In genomic region chr3:171453175-171453868, GRCh38 we compare ENCODE assay signal across 1 cellular context.
TF ChIP-seq lines count a peak whose summit lies in the region.

No MANE protein-coding gene starts in this region.

TF ChIP-seq in HepG2, 621 proteins besides CTCF, POLR2A, EP300 and RAD21 (continued from another document):
- TF ChIP-seq, protein P1, sequence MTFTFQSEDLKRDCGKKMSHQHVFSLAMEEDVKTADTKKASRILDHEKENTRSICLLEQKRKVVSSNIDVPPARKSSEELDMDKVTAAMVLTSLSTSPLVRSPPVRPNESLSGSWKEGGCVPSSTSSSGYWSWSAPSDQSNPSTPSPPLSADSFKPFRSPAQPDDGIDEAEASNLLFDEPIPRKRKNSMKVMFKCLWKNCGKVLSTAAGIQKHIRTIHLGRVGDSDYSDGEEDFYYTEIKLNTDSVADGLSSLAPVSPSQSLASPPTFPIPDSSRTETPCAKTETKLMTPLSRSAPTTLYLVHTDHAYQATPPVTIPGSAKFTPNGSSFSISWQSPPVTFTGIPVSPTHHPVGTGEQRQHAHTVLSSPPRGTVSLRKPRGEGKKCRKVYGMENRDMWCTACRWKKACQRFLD (CRISPR knock-in tag; IDR thresholded peaks at IDR 0.05; ENCODE audit: borderline replicate concordance): no peak
- TF ChIP-seq, protein P2, sequence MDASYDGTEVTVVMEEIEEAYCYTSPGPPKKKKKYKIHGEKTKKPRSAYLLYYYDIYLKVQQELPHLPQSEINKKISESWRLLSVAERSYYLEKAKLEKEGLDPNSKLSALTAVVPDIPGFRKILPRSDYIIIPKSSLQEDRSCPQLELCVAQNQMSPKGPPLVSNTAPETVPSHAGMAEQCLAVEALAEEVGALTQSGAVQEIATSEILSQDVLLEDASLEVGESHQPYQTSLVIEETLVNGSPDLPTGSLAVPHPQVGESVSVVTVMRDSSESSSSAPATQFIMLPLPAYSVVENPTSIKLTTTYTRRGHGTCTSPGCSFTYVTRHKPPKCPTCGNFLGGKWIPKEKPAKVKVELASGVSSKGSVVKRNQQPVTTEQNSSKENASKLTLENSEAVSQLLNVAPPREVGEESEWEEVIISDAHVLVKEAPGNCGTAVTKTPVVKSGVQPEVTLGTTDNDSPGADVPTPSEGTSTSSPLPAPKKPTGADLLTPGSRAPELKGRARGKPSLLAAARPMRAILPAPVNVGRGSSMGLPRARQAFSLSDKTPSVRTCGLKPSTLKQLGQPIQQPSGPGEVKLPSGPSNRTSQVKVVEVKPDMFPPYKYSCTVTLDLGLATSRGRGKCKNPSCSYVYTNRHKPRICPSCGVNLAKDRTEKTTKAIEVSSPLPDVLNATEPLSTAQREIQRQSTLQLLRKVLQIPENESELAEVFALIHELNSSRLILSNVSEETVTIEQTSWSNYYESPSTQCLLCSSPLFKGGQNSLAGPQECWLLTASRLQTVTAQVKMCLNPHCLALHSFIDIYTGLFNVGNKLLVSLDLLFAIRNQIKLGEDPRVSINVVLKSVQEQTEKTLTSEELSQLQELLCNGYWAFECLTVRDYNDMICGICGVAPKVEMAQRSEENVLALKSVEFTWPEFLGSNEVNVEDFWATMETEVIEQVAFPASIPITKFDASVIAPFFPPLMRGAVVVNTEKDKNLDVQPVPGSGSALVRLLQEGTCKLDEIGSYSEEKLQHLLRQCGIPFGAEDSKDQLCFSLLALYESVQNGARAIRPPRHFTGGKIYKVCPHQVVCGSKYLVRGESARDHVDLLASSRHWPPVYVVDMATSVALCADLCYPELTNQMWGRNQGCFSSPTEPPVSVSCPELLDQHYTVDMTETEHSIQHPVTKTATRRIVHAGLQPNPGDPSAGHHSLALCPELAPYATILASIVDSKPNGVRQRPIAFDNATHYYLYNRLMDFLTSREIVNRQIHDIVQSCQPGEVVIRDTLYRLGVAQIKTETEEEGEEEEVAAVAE (CRISPR knock-in tag; IDR thresholded peaks at IDR 0.05; ENCODE audit: borderline replicate concordance): no peak
- TF ChIP-seq ELF1 (CRISPR knock-in tag; IDR thresholded peaks at IDR 0.05) (no peak), ZNF788 (CRISPR knock-in tag; IDR thresholded peaks at IDR 0.05; ENCODE audit: borderline replicate concordance) (no peak), ONECUT2 (CRISPR knock-in tag; IDR thresholded peaks at IDR 0.05) (no peak), ZNF136 (CRISPR knock-in tag; IDR thresholded peaks at IDR 0.05; ENCODE audit: low read depth) (no peak), SAP130 (CRISPR knock-in tag; IDR thresholded peaks at IDR 0.05; ENCODE audit: low read depth) (no peak), CEBPB (IDR thresholded peaks at IDR 0.05; ENCODE audit: borderline replicate concordance, low read depth, low read length) (no peak), NFE2L2 (IDR thresholded peaks at IDR 0.05; ENCODE audit: low read length) (no peak), EHMT2 (IDR thresholded peaks at IDR 0.05; ENCODE audit: borderline replicate concordance, low read depth, low read length) (no peak), ZNF382 (CRISPR knock-in tag; IDR thresholded peaks at IDR 0.05; ENCODE audit: borderline replicate concordance) (no peak), CSRNP2 (CRISPR knock-in tag; conservative IDR thresholded peaks at IDR 0.05; ENCODE audit: low read depth) (no peak), CBX1 (IDR thresholded peaks at IDR 0.05; ENCODE audit: low read depth) (no peak), GATA4 (IDR thresholded peaks at IDR 0.05; ENCODE audit: borderline replicate concordance, low read depth) (no peak)
- TF ChIP-seq, protein P3, sequence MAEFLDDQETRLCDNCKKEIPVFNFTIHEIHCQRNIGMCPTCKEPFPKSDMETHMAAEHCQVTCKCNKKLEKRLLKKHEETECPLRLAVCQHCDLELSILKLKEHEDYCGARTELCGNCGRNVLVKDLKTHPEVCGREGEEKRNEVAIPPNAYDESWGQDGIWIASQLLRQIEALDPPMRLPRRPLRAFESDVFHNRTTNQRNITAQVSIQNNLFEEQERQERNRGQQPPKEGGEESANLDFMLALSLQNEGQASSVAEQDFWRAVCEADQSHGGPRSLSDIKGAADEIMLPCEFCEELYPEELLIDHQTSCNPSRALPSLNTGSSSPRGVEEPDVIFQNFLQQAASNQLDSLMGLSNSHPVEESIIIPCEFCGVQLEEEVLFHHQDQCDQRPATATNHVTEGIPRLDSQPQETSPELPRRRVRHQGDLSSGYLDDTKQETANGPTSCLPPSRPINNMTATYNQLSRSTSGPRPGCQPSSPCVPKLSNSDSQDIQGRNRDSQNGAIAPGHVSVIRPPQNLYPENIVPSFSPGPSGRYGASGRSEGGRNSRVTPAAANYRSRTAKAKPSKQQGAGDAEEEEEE (CRISPR knock-in tag; IDR thresholded peaks at IDR 0.05; ENCODE audit: borderline replicate concordance): no peak
- TF ChIP-seq, protein P4, sequence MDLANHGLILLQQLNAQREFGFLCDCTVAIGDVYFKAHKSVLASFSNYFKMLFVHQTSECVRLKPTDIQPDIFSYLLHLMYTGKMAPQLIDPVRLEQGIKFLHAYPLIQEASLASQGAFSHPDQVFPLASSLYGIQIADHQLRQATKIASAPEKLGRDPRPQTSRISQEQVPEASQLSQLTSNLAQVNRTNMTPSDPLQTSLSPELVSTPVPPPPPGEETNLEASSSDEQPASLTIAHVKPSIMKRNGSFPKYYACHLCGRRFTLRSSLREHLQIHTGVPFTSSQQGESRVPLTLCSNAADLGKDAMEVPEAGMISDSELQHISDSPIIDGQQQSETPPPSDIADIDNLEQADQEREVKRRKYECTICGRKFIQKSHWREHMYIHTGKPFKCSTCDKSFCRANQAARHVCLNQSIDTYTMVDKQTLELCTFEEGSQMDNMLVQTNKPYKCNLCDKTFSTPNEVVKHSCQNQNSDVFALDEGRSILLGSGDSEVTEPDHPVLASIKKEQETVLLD (CRISPR knock-in tag; IDR thresholded peaks at IDR 0.05; ENCODE audit: low read depth): no peak
- TF ChIP-seq, protein P5, sequence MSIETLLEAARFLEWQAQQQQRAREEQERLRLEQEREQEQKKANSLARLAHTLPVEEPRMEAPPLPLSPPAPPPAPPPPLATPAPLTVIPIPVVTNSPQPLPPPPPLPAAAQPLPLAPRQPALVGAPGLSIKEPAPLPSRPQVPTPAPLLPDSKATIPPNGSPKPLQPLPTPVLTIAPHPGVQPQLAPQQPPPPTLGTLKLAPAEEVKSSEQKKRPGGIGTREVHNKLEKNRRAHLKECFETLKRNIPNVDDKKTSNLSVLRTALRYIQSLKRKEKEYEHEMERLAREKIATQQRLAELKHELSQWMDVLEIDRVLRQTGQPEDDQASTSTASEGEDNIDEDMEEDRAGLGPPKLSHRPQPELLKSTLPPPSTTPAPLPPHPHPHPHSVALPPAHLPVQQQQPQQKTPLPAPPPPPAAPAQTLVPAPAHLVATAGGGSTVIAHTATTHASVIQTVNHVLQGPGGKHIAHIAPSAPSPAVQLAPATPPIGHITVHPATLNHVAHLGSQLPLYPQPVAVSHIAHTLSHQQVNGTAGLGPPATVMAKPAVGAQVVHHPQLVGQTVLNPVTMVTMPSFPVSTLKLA (IDR thresholded peaks at IDR 0.05): no peak
TF ChIP-seq in HepG2: peak in this region for 0.
